Comparison of ENCODE assay signal across 1 cellular context in the genomic region with DNA sequence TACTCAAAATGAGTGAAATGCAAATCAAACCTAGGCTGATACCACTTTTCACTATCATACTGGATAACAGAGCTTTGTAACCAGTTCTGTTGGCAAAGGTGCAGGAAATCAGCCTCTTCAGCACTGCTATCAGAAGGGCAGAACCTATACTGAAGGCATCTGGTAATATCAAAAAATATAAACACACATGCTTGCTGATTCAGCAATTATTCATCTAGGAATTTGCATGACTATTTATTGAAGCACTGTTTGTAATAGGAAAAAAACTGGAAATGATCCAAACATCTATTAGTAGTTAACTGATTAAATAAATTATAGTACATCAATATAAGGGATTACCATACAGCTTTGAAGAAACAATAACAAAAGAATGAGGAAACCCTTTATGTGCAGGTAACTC.
TF ChIP-seq lines count a peak whose summit lies in the region.

No MANE protein-coding gene starts in this region.

TF ChIP-seq in endothelial cell of umbilical vein, 7 proteins besides CTCF, POLR2A, EP300 and RAD21 (continued from another document):
- TF ChIP-seq FOS (IDR thresholded peaks at IDR 0.05; ENCODE audit: borderline replicate concordance, insufficient read depth, low read length) = no peak
